In the genomic region with DNA sequence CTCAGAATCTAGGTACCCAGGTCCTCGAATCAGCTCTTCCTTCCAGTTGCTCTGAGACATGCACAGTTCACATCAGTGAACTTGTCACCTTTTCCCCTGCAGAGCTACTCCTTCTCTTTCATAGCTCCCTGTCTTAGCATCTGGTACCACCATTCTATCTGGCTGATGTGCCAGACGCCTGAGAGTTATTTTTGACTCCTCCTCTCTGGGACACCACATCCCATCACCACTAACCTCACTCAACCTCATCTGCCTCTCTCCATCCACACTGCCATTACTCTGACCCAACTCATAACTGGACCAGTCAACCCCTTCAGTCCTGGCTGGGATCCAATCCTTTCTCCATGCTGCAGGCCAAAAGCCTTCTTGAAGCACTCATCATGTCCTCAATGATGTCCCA, we compare ENCODE assay signal across 23 cellular contexts.
"Had no signal": no experiment of that assay in that cellular context is flagged by ENCODE, and none has a peak within 500 bp of the region (broad histone marks: within the 10 kb centered on the region; RNA-seq: fewer than 3 reads in every experiment).

No MANE protein-coding gene starts in this region.

- DNase-seq: activated CD4-positive, alpha-beta T cell treated with anti-CD3 and anti-CD28 coated beads for 1 hour; activated CD4-positive, alpha-beta T cell treated with anti-CD3 and anti-CD28 coated beads, Interleukin-2, amount 10 ng/mL, durations not matched to agents 7 days and 5 days; activated CD8-positive, alpha-beta memory T cell treated with anti-CD3 and anti-CD28 coated beads, Interleukin-2, amount 50 U/mL, for 48 hours; activated gamma-delta T cell treated with Interleukin-2 at 50 U/mL for 16 hours; activated naive CD4-positive, alpha-beta T cell treated with anti-CD3 and anti-CD28 coated beads, Interleukin-2, amount 50 U/mL, for 16 hours; activated T-cell treated with anti-CD3 and anti-CD28 coated beads, Interleukin-2, amount 50 U/mL, for 24 hours; anterior cingulate cortex; dermis blood vessel endothelial cell; effector CD4-positive, alpha-beta T cell; esophagus squamous epithelium; foreskin melanocyte; heart right ventricle; mesendoderm; mucosa of descending colon; right lobe of liver; small intestine; stimulated activated CD4-positive, alpha-beta T cell treated with anti-CD3 and anti-CD28 coated beads, Interleukin-4, amount 100 ng/mL, for 24 hours; T-helper 2 cell; tibial artery had no signal

- H3K9me3 ChIP-seq: esophagus squamous epithelium, mucosa of descending colon, right lobe of liver, suprapubic skin, tibial artery had no signal

- H3K27ac Mint-ChIP-seq: activated CD4-positive, alpha-beta T cell treated with anti-CD3 and anti-CD28 coated beads, Interleukin-2, amount 10 ng/mL, durations not matched to agents 7 days and 5 days; activated T-cell treated with anti-CD3 and anti-CD28 coated beads, Interleukin-2, amount 50 U/mL, for 24 hours; nephron; stimulated activated memory B cell treated with anti-CD40 and anti-IgM and Interleukin-4, amounts not matched to agents 10 μg/mL and 1 μg/mL and 100 μg/mL, for 72 hours had no signal

- ATAC-seq: mucosa of descending colon had no signal

- H3K27me3 Mint-ChIP-seq: activated CD4-positive, alpha-beta T cell treated with anti-CD3 and anti-CD28 coated beads, Interleukin-2, amount 10 ng/mL, durations not matched to agents 7 days and 5 days; activated T-cell treated with anti-CD3 and anti-CD28 coated beads, Interleukin-2, amount 50 U/mL, for 24 hours; stimulated activated memory B cell treated with anti-CD40 and anti-IgM and Interleukin-4, amounts not matched to agents 10 μg/mL and 1 μg/mL and 100 μg/mL, for 72 hours had no signal

- H3K4me3 Mint-ChIP-seq: activated CD4-positive, alpha-beta T cell treated with anti-CD3 and anti-CD28 coated beads, Interleukin-2, amount 10 ng/mL, durations not matched to agents 7 days and 5 days; activated T-cell treated with anti-CD3 and anti-CD28 coated beads, Interleukin-2, amount 50 U/mL, for 24 hours; nephron; stimulated activated memory B cell treated with anti-CD40 and anti-IgM and Interleukin-4, amounts not matched to agents 10 μg/mL and 1 μg/mL and 100 μg/mL, for 72 hours had no signal

- H3K4me1 Mint-ChIP-seq: nephron had no signal

- H3K4me1 ChIP-seq: esophagus squamous epithelium, heart right ventricle, right lobe of liver, suprapubic skin, tibial artery had no signal

- H3K4me3 ChIP-seq: esophagus squamous epithelium, heart right ventricle, lung, mucosa of descending colon, right lobe of liver, suprapubic skin, tibial artery had no signal

- H3K27ac ChIP-seq: esophagus squamous epithelium, heart right ventricle, right lobe of liver, suprapubic skin, tibial artery had no signal

- H3K27me3 ChIP-seq: esophagus squamous epithelium, heart right ventricle, right lobe of liver, suprapubic skin, tibial artery had no signal
